ENCODE assay signal across 24 cellular contexts in the genomic region with DNA sequence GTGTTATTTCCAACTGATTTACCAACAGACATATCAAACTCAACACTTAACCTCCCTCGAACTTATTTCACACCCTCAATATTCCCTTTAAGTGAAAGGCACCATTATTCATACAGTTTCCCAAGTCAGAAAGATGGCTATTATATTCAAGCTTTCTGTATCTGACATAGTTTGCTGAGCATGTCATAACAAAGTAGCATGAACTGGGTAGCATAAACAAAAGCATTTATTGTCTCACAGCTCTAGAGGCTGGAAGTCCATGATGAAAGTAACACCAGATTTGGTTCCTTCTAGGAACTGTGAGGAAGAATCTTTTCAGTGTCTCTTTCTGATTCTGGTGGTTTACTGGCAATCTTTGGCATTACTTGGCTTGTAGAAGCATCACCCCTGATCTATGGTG.
"Had no signal": no experiment of that assay in that cellular context is flagged by ENCODE, and none has a peak within 500 bp of the region (broad histone marks: within the 10 kb centered on the region; RNA-seq: fewer than 3 reads in every experiment).

No MANE protein-coding gene starts in this region.

- H3K27me3 ChIP-seq: neutrophil, pancreas, right lobe of liver, sigmoid colon, stomach, thyroid gland, tibial nerve, upper lobe of left lung, vagina had no signal

- DNase-seq: naive thymus-derived CD4-positive, alpha-beta T cell; natural killer cell; nucleus accumbens; pancreas; right cardiac atrium; right lobe of liver; sigmoid colon; small intestine; stimulated activated CD4-positive, alpha-beta T cell treated with anti-CD3 and anti-CD28 coated beads, Interleukin-15, amount 100 ng/mL, for 24 hours; stimulated activated CD4-positive, alpha-beta T cell treated with anti-CD3 and anti-CD28 coated beads, Interleukin-2, amount 100 ng/mL, for 24 hours; stimulated activated CD4-positive, alpha-beta T cell treated with anti-CD3 and anti-CD28 coated beads, Interleukin-2, amount 100 ng/mL, for 48 hours; stimulated activated CD4-positive, alpha-beta T cell treated with anti-CD3 and anti-CD28 coated beads, Interleukin-4, amount 100 ng/mL, for 24 hours; stimulated activated naive B cell treated with anti-CD40 and anti-IgM and Interleukin-4, amounts not matched to agents 10 μg/mL and 1 μg/mL and 100 μg/mL, for 72 hours; stimulated activated naive CD4-positive, alpha-beta T cell treated with Interleukin-2 at 50 U/mL for 16 hours; stomach; thyroid gland; trophoblast cell; upper lobe of left lung had no signal

- H3K4me3 ChIP-seq: pancreas, prostate gland, right lobe of liver, sigmoid colon, stomach, thoracic aorta, thyroid gland, tibial nerve, upper lobe of left lung, vagina had no signal

- H3K27ac ChIP-seq: neutrophil, pancreas, prostate gland, right lobe of liver, sigmoid colon, stomach, thoracic aorta, thyroid gland, tibial nerve, upper lobe of left lung, vagina had no signal

- ATAC-seq: naive thymus-derived CD4-positive, alpha-beta T cell; natural killer cell; pancreas; right cardiac atrium; right lobe of liver; stimulated activated effector memory CD8-positive, alpha-beta T cell treated with anti-CD3 and anti-CD28 coated beads, Interleukin-12 subunit alpha, Interleukin-12 subunit beta, amount 100 ng/mL, for 72 hours; stimulated activated naive B cell treated with anti-CD40 and anti-IgM and Interleukin-4, amounts not matched to agents 10 μg/mL and 1 μg/mL and 100 μg/mL, for 72 hours had no signal

- H3K4me1 ChIP-seq: pancreas, prostate gland, right lobe of liver, sigmoid colon, stomach, thyroid gland, tibial nerve, upper lobe of left lung, vagina had no signal

- H3K9me3 ChIP-seq: neutrophil, pancreas, prostate gland, sigmoid colon, thoracic aorta, thyroid gland, tibial nerve, upper lobe of left lung, vagina had no signal

- H3K36me3 ChIP-seq: neutrophil, pancreas, prostate gland, right lobe of liver, sigmoid colon, stomach, thoracic aorta, thyroid gland, tibial nerve, upper lobe of left lung, vagina had no signal
